In genomic region chr14:92646952-92647461, GRCh38 we compare ENCODE assay signal across 10 cellular contexts.
DNase-seq lines count a peak whose midpoint lies in the region; ATAC-seq and TF ChIP-seq lines count a peak whose summit lies in the region.
"Had no signal": no experiment of that assay in that cellular context is flagged by ENCODE, and none has a peak within 500 bp of the region (broad histone marks: within the 10 kb centered on the region; RNA-seq: fewer than 3 reads in every experiment).

No MANE protein-coding gene starts in this region.

- H3K4me1 ChIP-seq in trophoblast cell (ENCODE audit: control insufficient read depth in 1 of 2, insufficient read depth in 2 of 2, low read length in 2 of 2) = peaks cover 16 to 23% of the 10 kb centered on the region in 2 experiments
- no peaks in the 10 kb centered on the region for H3K4me1 ChIP-seq in GM23338 (ENCODE audit: insufficient read depth)

- H3K36me3 ChIP-seq in trophoblast cell (ENCODE audit: control insufficient read depth in 1 of 2, insufficient read depth in 2 of 2, low read length in 2 of 2) = peaks cover 4 to 7% of the 10 kb centered on the region in 2 experiments
- no peaks in the 10 kb centered on the region for H3K36me3 ChIP-seq in GM23338 (ENCODE audit: insufficient read depth)

- no peak overlapping the region for H2BK120ac ChIP-seq in trophoblast cell (ENCODE audit: insufficient read depth, low read length, poor library complexity)

- TF ChIP-seq CTCF in CD14-positive monocyte (IDR thresholded peaks at IDR 0.05) (no peak), LNCaP clone FGC (IDR thresholded peaks at IDR 0.05; ENCODE audit: control insufficient read depth, extremely low read depth, insufficient read depth) (no peak), omental fat pad (IDR thresholded peaks at IDR 0.05) (no peak), GM23338 (conservative IDR thresholded peaks at IDR 0.05; ENCODE audit: low read depth in 2 of 2) (no peak)

- H3K9me2 ChIP-seq in GM23338 (ENCODE audit: insufficient read depth) = no peaks in the 10 kb centered on the region

- intact Hi-C loops in CD14-positive monocyte (cut with micrococcal nuclease) = loop anchor here (2.0 to 5.0 kb wide), 2 partner anchors 14 to 35 kb away; no protein-coding TSS in a partner anchor

- H3K27ac ChIP-seq in trophoblast cell (ENCODE audit: low read depth, low read length) (no peak overlapping the region), GM23338 (ENCODE audit: low read depth) (no peak overlapping the region)

- no peak overlapping the region for H3K9ac ChIP-seq in trophoblast cell (ENCODE audit: low read length)

- no peak overlapping the region for H4K12ac ChIP-seq in trophoblast cell (ENCODE audit: low read depth, low read length)

- H3K4me1 Mint-ChIP-seq in CD14-positive monocyte (peaks cover 76% of the 10 kb centered on the region), GM23338 (no peaks in the 10 kb centered on the region)

- no peaks in the 10 kb centered on the region for H3F3A ChIP-seq in GM23338 (replicated peaks; ENCODE audit: low read depth)

- H3K27me3 ChIP-seq in trophoblast cell (ENCODE audit: insufficient read depth, low read length) = no peaks in the 10 kb centered on the region
- no peaks in the 10 kb centered on the region for H3K27me3 ChIP-seq in GM23338 (ENCODE audit: insufficient read depth)

- no peak overlapping the region for H4K8ac ChIP-seq in trophoblast cell (ENCODE audit: low read depth, low read length)

- peaks cover 49 to 66% of the 10 kb centered on the region in 2 donors for H3K36me3 Mint-ChIP-seq in CD14-positive monocyte
- no peaks in the 10 kb centered on the region for H3K36me3 Mint-ChIP-seq in GM23338 (ENCODE audit: low read depth)

- peaks cover 5% of the 10 kb centered on the region for H3K9me3 ChIP-seq in trophoblast cell (ENCODE audit: insufficient read depth, low read depth, low read length)

- no peak overlapping the region for H3K23ac ChIP-seq in trophoblast cell (ENCODE audit: low read length)

- H4K91ac ChIP-seq in trophoblast cell (ENCODE audit: low read depth, low read length) = no peak overlapping the region

- peaks cover 24% of the 10 kb centered on the region for H3K79me1 ChIP-seq in trophoblast cell (ENCODE audit: low read length)

- H2AK5ac ChIP-seq in trophoblast cell (ENCODE audit: low read length) = no peak overlapping the region

- no CpG with 5 or more reads among the region's 8 CpGs for WGBS in trophoblast cell (ENCODE audit: extremely low coverage, insufficient coverage, insufficient read length)

- peaks cover 0 to 4% (median 0%) of the 10 kb centered on the region in 3 donors for H3K27me3 Mint-ChIP-seq in CD14-positive monocyte (ENCODE audit: low read depth in 3 of 3)
- peaks cover 5% of the 10 kb centered on the region for H3K27me3 Mint-ChIP-seq in GM23338 (ENCODE audit: insufficient read depth, low read depth, poor library complexity)

- no peak overlapping the region for H2BK12ac ChIP-seq in trophoblast cell (ENCODE audit: low read length)

- H3K18ac ChIP-seq in trophoblast cell (ENCODE audit: low read length) = no peak overlapping the region

- DNase-seq in CD14-positive monocyte (ENCODE audit: low spot score) = no peak
- peak; percentile 84 for DNase-seq in LNCaP clone FGC (ENCODE audit: low read depth)
- DNase-seq in dermis blood vessel endothelial cell = peak; percentile 16
- peak; percentile 73 to 88 for DNase-seq in trophoblast cell
- DNase-seq in NCI-H2171 (lab: John Stamatoyannopoulos, UW) = no peak
- DNase-seq in omental fat pad (ENCODE audit: low spot score) = no peak
- DNase-seq in GM23338 (ENCODE audit: low spot score) = no peak
- DNase-seq in NCI-H1105 treated with DMSO at 0.1 percent for 48 hours (lab: John Stamatoyannopoulos, UW) = no peak
- DNase-seq: substantia nigra had no signal

- H2AFZ ChIP-seq in trophoblast cell (ENCODE audit: insufficient read depth, low read length, poor library complexity) = no peak overlapping the region
- no peak overlapping the region for H2AFZ ChIP-seq in GM23338

- no peak overlapping the region for H3K4me2 ChIP-seq in trophoblast cell (ENCODE audit: low read length)
- H3K4me2 ChIP-seq in GM23338 = no peak overlapping the region

- H3K4me3 ChIP-seq in LNCaP clone FGC (ENCODE audit: low read depth, low read length) (no peak overlapping the region), trophoblast cell (ENCODE audit: low read depth, low read length) (no peak overlapping the region), GM23338 (no peak overlapping the region)

- no peak overlapping the region for H3K4ac ChIP-seq in trophoblast cell (ENCODE audit: low read depth, low read length)

- H2BK5ac ChIP-seq in trophoblast cell (ENCODE audit: low read depth, low read length, poor library complexity) = no peak overlapping the region

- H3K27ac Mint-ChIP-seq in CD14-positive monocyte = peak overlapping the region; percentile 94 to 100 (median 100)
- no peak overlapping the region for H3K27ac Mint-ChIP-seq in GM23338

- peak overlapping the region in 1 of 2 donors; percentile 33 for H3K4me3 Mint-ChIP-seq in CD14-positive monocyte
- no peak overlapping the region for H3K4me3 Mint-ChIP-seq in GM23338

- no peaks in the 10 kb centered on the region for H4K20me1 ChIP-seq in GM23338 (replicated peaks; ENCODE audit: insufficient read depth)

- H3K14ac ChIP-seq in trophoblast cell (ENCODE audit: low read length) = no peak overlapping the region

- ATAC-seq in omental fat pad (ENCODE audit: low FRiP score) (no peak), GM23338 (no peak)
- ATAC-seq: activated CD4-positive, CD25-positive, alpha-beta regulatory T cell treated with anti-CD3 and anti-CD28 coated beads, Interleukin-2, amount 50 U/mL, for 24 hours had no signal

- no peaks in the 10 kb centered on the region for H3K79me2 ChIP-seq in trophoblast cell (ENCODE audit: control insufficient read depth, insufficient read depth, low read length, poor library complexity)
- no peaks in the 10 kb centered on the region for H3K79me2 ChIP-seq in GM23338 (replicated peaks; ENCODE audit: insufficient read depth)

- H3K9me3 Mint-ChIP-seq in CD14-positive monocyte = peaks cover 0 to 7% (median 0%) of the 10 kb centered on the region in 7 donors
- H3K9me3 Mint-ChIP-seq in GM23338 = peaks cover 3% of the 10 kb centered on the region; the same call in 1 of the 3 replicates

TF ChIP-seq in GM23338, 12 proteins besides CTCF, POLR2A, EP300 and RAD21:
- TF ChIP-seq JUNB (IDR thresholded peaks at IDR 0.05; ENCODE audit: unreplicated experiment) (no peak), ETS1 (IDR thresholded peaks at IDR 0.05) (no peak)

Comparison
In these comparisons a context has a peak if more than half of its experiments do, and no peak if none do; other contexts are left out.
1. DNase-seq: peak in LNCaP clone FGC (single experiment), dermis blood vessel endothelial cell (single experiment) and trophoblast cell (2 of 2); none in CD14-positive monocyte (single experiment), NCI-H2171 (single experiment), omental fat pad (single experiment), GM23338 (single experiment) and NCI-H1105 treated with DMSO at 0.1 percent for 48 hours (single experiment).